In genomic region chr17:2709173-2709661, GRCh38 we compare ENCODE assay signal across 9 cellular contexts. TPM values are rescaled to one million over a fixed set of nuclear protein-coding genes. Genes with fewer than 3 reads are reported as not detected.
A peak's percentile ranks its signal among the peaks of the same experiment; 100 is the strongest.
DNase-seq lines count a peak whose midpoint lies in the region; ATAC-seq and TF ChIP-seq lines count a peak whose summit lies in the region.
"Had no signal": no experiment of that assay in that cellular context is flagged by ENCODE, and none has a peak within 500 bp of the region (broad histone marks: within the 10 kb centered on the region; RNA-seq: fewer than 3 reads in every experiment).

No MANE protein-coding gene starts in this region.

- POLR2A ChIA-PET in activated CD4-positive, alpha-beta memory T cell treated with anti-CD3 and anti-CD28 coated beads, Interleukin-2, amount 10 ng/mL, durations not matched to agents 7 days and 5 days (lab: Charles Lee) = interaction anchor here (0.6 to 1.9 kb wide), 4 partner anchors 12 to 106 kb away, joined by 3 to 8 read pairs (median 5); no protein-coding TSS in a partner anchor

- no peaks in the 10 kb centered on the region for H3K27me3 Mint-ChIP-seq in CD4-positive, CD25-positive, alpha-beta regulatory T cell
- no peaks in the 10 kb centered on the region for H3K27me3 Mint-ChIP-seq in activated CD4-positive, alpha-beta memory T cell treated with anti-CD3 and anti-CD28 coated beads, Interleukin-2, amount 10 ng/mL, durations not matched to agents 7 days and 5 days

- peak overlapping the region; percentile 69 to 87 (median 80) for H3K4me3 Mint-ChIP-seq in CD4-positive, CD25-positive, alpha-beta regulatory T cell
- H3K4me3 Mint-ChIP-seq in activated CD4-positive, alpha-beta memory T cell treated with anti-CD3 and anti-CD28 coated beads, Interleukin-2, amount 10 ng/mL, durations not matched to agents 7 days and 5 days = peak overlapping the region; percentile 80

- CTCF ChIA-PET in activated CD4-positive, alpha-beta memory T cell treated with anti-CD3 and anti-CD28 coated beads, Interleukin-2, amount 10 ng/mL, durations not matched to agents 7 days and 5 days (lab: Charles Lee) = interaction anchor here (1.0 to 1.6 kb wide), 3 partner anchors 16 to 327 kb away, joined by 3 to 5 read pairs (median 4); no protein-coding TSS in a partner anchor

- intact Hi-C loops in lower lobe of right lung (cut with DNase I) = no loop called here

- no peaks in the 10 kb centered on the region for H3K36me3 ChIP-seq in CD4-positive, CD25-positive, alpha-beta regulatory T cell (ENCODE audit: control insufficient read depth, insufficient read depth, low read length)
- H3K36me3 ChIP-seq in lower lobe of right lung = peaks cover 3% of the 10 kb centered on the region

- H3K27ac ChIP-seq in CD4-positive, CD25-positive, alpha-beta regulatory T cell (ENCODE audit: insufficient read depth, low read length, poor library complexity, severe bottlenecking) = no peak overlapping the region
- peak overlapping the region; percentile 86 for H3K27ac ChIP-seq in lower lobe of right lung

- peaks cover 33% of the 10 kb centered on the region for H3K4me1 ChIP-seq in CD4-positive, CD25-positive, alpha-beta regulatory T cell (ENCODE audit: control insufficient read depth, insufficient read depth, low read length, poor library complexity, severe bottlenecking)
- peaks cover 53% of the 10 kb centered on the region for H3K4me1 ChIP-seq in lower lobe of right lung

- H3K9me3 Mint-ChIP-seq in CD4-positive, CD25-positive, alpha-beta regulatory T cell = peaks cover 0 to 2% (median 0%) of the 10 kb centered on the region in 7 donors
- no peaks in the 10 kb centered on the region for H3K9me3 Mint-ChIP-seq in activated CD4-positive, alpha-beta memory T cell treated with anti-CD3 and anti-CD28 coated beads, Interleukin-2, amount 10 ng/mL, durations not matched to agents 7 days and 5 days

- H3K4me1 Mint-ChIP-seq in CD4-positive, CD25-positive, alpha-beta regulatory T cell = peaks cover 10 to 51% (median 27%) of the 10 kb centered on the region in 4 donors
- peaks cover 42% of the 10 kb centered on the region for H3K4me1 Mint-ChIP-seq in activated CD4-positive, alpha-beta memory T cell treated with anti-CD3 and anti-CD28 coated beads, Interleukin-2, amount 10 ng/mL, durations not matched to agents 7 days and 5 days

- H3K9me3 ChIP-seq in CD4-positive, CD25-positive, alpha-beta regulatory T cell (ENCODE audit: control insufficient read depth in 2 of 2, low read length in 2 of 2) = no peaks in the 10 kb centered on the region
- no peaks in the 10 kb centered on the region for H3K9me3 ChIP-seq in lower lobe of right lung

- H3K27me3 ChIP-seq in CD4-positive, CD25-positive, alpha-beta regulatory T cell (ENCODE audit: control insufficient read depth, insufficient read depth, low read length) = no peaks in the 10 kb centered on the region
- no peaks in the 10 kb centered on the region for H3K27me3 ChIP-seq in lower lobe of right lung (ENCODE audit: low read depth)

- no peak overlapping the region for H3K4me3 ChIP-seq in CD4-positive, CD25-positive, alpha-beta regulatory T cell (ENCODE audit: low read depth, low read length)
- H3K4me3 ChIP-seq in lower lobe of right lung = peak overlapping the region; percentile 15

- no peaks in the 10 kb centered on the region for H3K36me3 Mint-ChIP-seq in CD4-positive, CD25-positive, alpha-beta regulatory T cell
- no peaks in the 10 kb centered on the region for H3K36me3 Mint-ChIP-seq in activated CD4-positive, alpha-beta memory T cell treated with anti-CD3 and anti-CD28 coated beads, Interleukin-2, amount 10 ng/mL, durations not matched to agents 7 days and 5 days (ENCODE audit: low read depth)

- TF ChIP-seq CTCF in lower lobe of right lung (IDR thresholded peaks at IDR 0.05) = no peak

- DNase-seq in CD4-positive, CD25-positive, alpha-beta regulatory T cell = peak in 1 of 3 donors; percentile 17
- DNase-seq in activated CD4-positive, alpha-beta memory T cell treated with anti-CD3 and anti-CD28 coated beads, Interleukin-2, amount 10 ng/mL, durations not matched to agents 7 days and 5 days = peak; percentile 34
- DNase-seq in lower lobe of right lung (peak; percentile 81), midbrain (lab: John Stamatoyannopoulos, UW) (no peak), NCI-H1694 (lab: John Stamatoyannopoulos, UW) (no peak)
- no peak for DNase-seq in central memory CD4-positive, alpha-beta T cell

- peak overlapping the region in 2 of 3 donors; percentile 69 to 82 for H3K27ac Mint-ChIP-seq in CD4-positive, CD25-positive, alpha-beta regulatory T cell
- peak overlapping the region; percentile 77 for H3K27ac Mint-ChIP-seq in activated CD4-positive, alpha-beta memory T cell treated with anti-CD3 and anti-CD28 coated beads, Interleukin-2, amount 10 ng/mL, durations not matched to agents 7 days and 5 days

- ATAC-seq in CD4-positive, CD25-positive, alpha-beta regulatory T cell (ENCODE audit: low read depth in 2 of 2) = no peak
- ATAC-seq in GM21619 (IDR thresholded peaks at IDR 0.05; ENCODE audit: unreplicated experiment) (peak; percentile 37), lower lobe of right lung (peak; percentile 23 to 31), GM18858 (IDR thresholded peaks at IDR 0.05; ENCODE audit: unreplicated experiment) (no peak)

RNA-seq across cellular contexts. Expression of gene CLUH, which starts 2.3 kb away (rescaled TPM):
- total RNA-seq in CD4-positive, CD25-positive, alpha-beta regulatory T cell = 43.1 TPM
- 1 to 10 TPM; 3.4 to 6.2 (median 4.3) TPM for polyA plus RNA-seq in CD4-positive, CD25-positive, alpha-beta regulatory T cell
- total RNA-seq in activated CD4-positive, alpha-beta memory T cell treated with anti-CD3 and anti-CD28 coated beads, Interleukin-2, amount 10 ng/mL, durations not matched to agents 7 days and 5 days = 10 to 100 TPM; 36.4 to 37.9 TPM
- 48.8 TPM for total RNA-seq in lower lobe of right lung

RNA-seq across cellular contexts. Expression of gene CCDC92B, which starts 40.2 kb away (rescaled TPM):
- total RNA-seq in CD4-positive, CD25-positive, alpha-beta regulatory T cell = 0.12 TPM
- not detected for polyA plus RNA-seq in CD4-positive, CD25-positive, alpha-beta regulatory T cell
- under 1 TPM in 1 of 2 experiments, not detected in 1; 0.10 TPM for total RNA-seq in activated CD4-positive, alpha-beta memory T cell treated with anti-CD3 and anti-CD28 coated beads, Interleukin-2, amount 10 ng/mL, durations not matched to agents 7 days and 5 days
- total RNA-seq in lower lobe of right lung = 0.12 TPM
- total RNA-seq: HT1080 had no signal

Comparison
In these comparisons a context has a peak if more than half of its experiments do, and no peak if none do; other contexts are left out.
1. ATAC-seq: peak in GM21619 (single experiment) and lower lobe of right lung (2 of 2); none in CD4-positive, CD25-positive, alpha-beta regulatory T cell (0 of 2) and GM18858 (single experiment).
2. DNase-seq: peak in activated CD4-positive, alpha-beta memory T cell treated with anti-CD3 and anti-CD28 coated beads, Interleukin-2, amount 10 ng/mL, durations not matched to agents 7 days and 5 days (single experiment) and lower lobe of right lung (single experiment); none in midbrain (single experiment), central memory CD4-positive, alpha-beta T cell (single experiment) and NCI-H1694 (single experiment).